14 cellular contexts compared by ENCODE assay signal in genomic region chr1:178500091-178500770, GRCh38. TPM values are rescaled to one million over a fixed set of nuclear protein-coding genes. Genes with fewer than 3 reads are reported as not detected.
DNase-seq lines count a peak whose midpoint lies in the region; ATAC-seq and TF ChIP-seq lines count a peak whose summit lies in the region.
"Had no signal": no experiment of that assay in that cellular context is flagged by ENCODE, and none has a peak within 500 bp of the region (broad histone marks: within the 10 kb centered on the region; RNA-seq: fewer than 3 reads in every experiment).

No MANE protein-coding gene starts in this region.

- in situ Hi-C loops in ACHN (cut with HindIII; ENCODE audit: low pct_ligation_motif_present, low pct_unique_long_range_greater_than_20kb, low sequenced_read_pairs), result no loop called here
- in situ Hi-C loops in astrocyte of the cerebellum (cut with HindIII; ENCODE audit: low sequenced_read_pairs), result no loop called here

- H3K4me2 ChIP-seq in GM23338, result no peak overlapping the region

- peaks cover 4% of the 10 kb centered on the region for H3K27me3 Mint-ChIP-seq in GM23338 (ENCODE audit: insufficient read depth, low read depth, poor library complexity)

- intact Hi-C loops in lower lobe of right lung (cut with DNase I), result no loop called here

- H3K36me3 Mint-ChIP-seq in GM23338 (ENCODE audit: low read depth), result no peaks in the 10 kb centered on the region

- H4K20me1 ChIP-seq in GM23338 (replicated peaks; ENCODE audit: insufficient read depth), result no peaks in the 10 kb centered on the region

- peak overlapping the region; percentile 40; the same call in 1 of the 2 replicates for H2AFZ ChIP-seq in GM23338

- ATAC-seq in GM23338, result peak; percentile 51
- peak; percentile 66 to 81 for ATAC-seq in lower lobe of right lung
- no peak for ATAC-seq in HG02870 (IDR thresholded peaks at IDR 0.05; ENCODE audit: unreplicated experiment)

- H3F3A ChIP-seq in GM23338 (replicated peaks; ENCODE audit: low read depth), result no peaks in the 10 kb centered on the region; the same call in 1 of the 2 replicates

- H3K9me3 ChIP-seq in lower lobe of right lung, result no peaks in the 10 kb centered on the region
- H3K9me3 ChIP-seq: right lobe of liver, SJCRH30 had no signal

- H3K4me3 Mint-ChIP-seq in GM23338, result no peak overlapping the region

- H3K4me1 Mint-ChIP-seq in GM23338, result peaks cover 17% of the 10 kb centered on the region

- H3K27ac Mint-ChIP-seq in GM23338, result 0 out of 2 replicates have a peak overlapping the region, but pooled peaks have one; percentile 9

- H3K4me1 ChIP-seq in GM23338 (ENCODE audit: insufficient read depth) (no peaks in the 10 kb centered on the region; the same call in 1 of the 2 replicates), lower lobe of right lung (no peaks in the 10 kb centered on the region)
- H3K4me1 ChIP-seq: right lobe of liver, SJCRH30 had no signal

- H3K4me3 ChIP-seq in GM23338 (no peak overlapping the region), astrocyte of the cerebellum (ENCODE audit: low read depth, low read length) (no peak overlapping the region), lower lobe of right lung (no peak overlapping the region)
- H3K4me3 ChIP-seq: right lobe of liver, SJCRH30 had no signal

- H3K79me2 ChIP-seq in GM23338 (replicated peaks; ENCODE audit: insufficient read depth), result no peaks in the 10 kb centered on the region

- peak; percentile 18 to 40; a peak in 3 of 4 replicates for TF ChIP-seq CTCF in GM23338 (conservative IDR thresholded peaks at IDR 0.05; ENCODE audit: low read depth in 2 of 2)
- TF ChIP-seq CTCF in astrocyte of the cerebellum (IDR thresholded peaks at IDR 0.05; ENCODE audit: low read depth, low read length, missing control alignments), result peak; percentile 33
- TF ChIP-seq CTCF in lower lobe of right lung (IDR thresholded peaks at IDR 0.05), result peak; percentile 13

- no peaks in the 10 kb centered on the region; the same call in 2 of the 3 replicates for H3K9me3 Mint-ChIP-seq in GM23338

- H3K36me3 ChIP-seq in GM23338 (ENCODE audit: insufficient read depth) (no peaks in the 10 kb centered on the region), lower lobe of right lung (no peaks in the 10 kb centered on the region)
- H3K36me3 ChIP-seq: right lobe of liver, SJCRH30 had no signal

- no peaks in the 10 kb centered on the region; the same call in 1 of the 2 replicates for H3K9me2 ChIP-seq in GM23338 (ENCODE audit: insufficient read depth)

- DNase-seq in ACHN (peak; percentile 16), GM23338 (ENCODE audit: low spot score) (peak; percentile 66), astrocyte of the cerebellum (ENCODE audit: low read depth) (no peak), lower lobe of right lung (no peak), NCI-H1092 (lab: John Stamatoyannopoulos, UW) (no peak), foreskin melanocyte (no peak)
- no peak for DNase-seq in stimulated activated CD4-positive, alpha-beta T cell treated with anti-CD3 and anti-CD28 coated beads, Interleukin-2, amount 100 ng/mL, for 48 hours
- DNase-seq: activated CD4-positive, alpha-beta T cell treated with anti-CD3 and anti-CD28 coated beads, Interleukin-2, amount 50 U/mL, for 1 hour; activated gamma-delta T cell treated with Interleukin-2 at 50 U/mL for 16 hours; C1 segment of cervical spinal cord; right lobe of liver; SJCRH30 had no signal

- no peak overlapping the region for H3K27ac ChIP-seq in GM23338 (ENCODE audit: low read depth)
- H3K27ac ChIP-seq in lower lobe of right lung, result no peak overlapping the region
- H3K27ac ChIP-seq: right lobe of liver, SJCRH30 had no signal

- no peaks in the 10 kb centered on the region for H3K27me3 ChIP-seq in GM23338 (ENCODE audit: insufficient read depth)
- H3K27me3 ChIP-seq in lower lobe of right lung (ENCODE audit: low read depth), result no peaks in the 10 kb centered on the region
- H3K27me3 ChIP-seq: right lobe of liver, SJCRH30 had no signal

TF ChIP-seq in GM23338, 12 proteins besides CTCF, POLR2A, EP300 and RAD21 (continues in another document):
- TF ChIP-seq NANOG (IDR thresholded peaks at IDR 0.05; ENCODE audit: borderline replicate concordance) (no peak), POLR2AphosphoS5 (IDR thresholded peaks at IDR 0.05; ENCODE audit: low read depth) (no peak), ZNF462 (CRISPR knock-in tag; IDR thresholded peaks at IDR 0.05) (no peak), ZNF114 (CRISPR knock-in tag; IDR thresholded peaks at IDR 0.05) (no peak)

RNA-seq across cellular contexts. Expression of gene CLEC20A, which starts 3.5 kb away (rescaled TPM):
- total RNA-seq in GM23338 (2014; rRNA removed; shearing (Covaris generic)), result not detected in 2 replicates
- polyA plus RNA-seq in GM23338 (2016; fragmentation: Nextera tagmentation; extraction: Ambion mirVana), result not detected in 2 replicates
- total RNA-seq in lower lobe of right lung, result not detected
- total RNA-seq: glomerular endothelial cell, right lobe of liver, SJCRH30 had no signal

RNA-seq across cellular contexts. Expression of gene TEX35, which starts 12.7 kb away (rescaled TPM):
- total RNA-seq in GM23338 (2014; rRNA removed; shearing (Covaris generic)), result not detected in 2 replicates
- 0.09 TPM in 1 of 2 replicates, not detected in the other for polyA plus RNA-seq in GM23338 (2016; fragmentation: Nextera tagmentation; extraction: Ambion mirVana)
- not detected for total RNA-seq in lower lobe of right lung
- total RNA-seq: glomerular endothelial cell, right lobe of liver, SJCRH30 had no signal

Comparison
In these comparisons a context has a peak if more than half of its experiments do, and no peak if none do; other contexts are left out.
1. DNase-seq: peak in ACHN (single experiment) and GM23338 (single experiment); none in astrocyte of the cerebellum (single experiment), lower lobe of right lung (single experiment), stimulated activated CD4-positive, alpha-beta T cell treated with anti-CD3 and anti-CD28 coated beads, Interleukin-2, amount 100 ng/mL, for 48 hours (0 of 2), NCI-H1092 (single experiment) and foreskin melanocyte (single experiment).
2. Peak in every context shown above with its lines, with median percentiles within 50 percentile points of each other: CTCF ChIP-seq.